In genomic region chr6:4987427-4987826, GRCh38 we compare ENCODE assay signal across 2 cellular contexts.
TF ChIP-seq lines count a peak whose summit lies in the region.

No MANE protein-coding gene starts in this region.

TF ChIP-seq in GM23338, 12 proteins besides CTCF, POLR2A, EP300 and RAD21:
- no peak for TF ChIP-seq ZNF114 (CRISPR knock-in tag; IDR thresholded peaks at IDR 0.05)
- no peak for TF ChIP-seq STAT1 (IDR thresholded peaks at IDR 0.05; ENCODE audit: unreplicated experiment)
- TF ChIP-seq ZNF331 (CRISPR knock-in tag; IDR thresholded peaks at IDR 0.05; ENCODE audit: low read depth), result peak; percentile 82
- TF ChIP-seq POLR2AphosphoS5 (IDR thresholded peaks at IDR 0.05; ENCODE audit: low read depth), result no peak

TF ChIP-seq in K562, 482 proteins besides CTCF, POLR2A, EP300 and RAD21:
- TF ChIP-seq RFX1 (IDR thresholded peaks at IDR 0.05) (no peak), ESRRA (IDR thresholded peaks at IDR 0.05; ENCODE audit: borderline replicate concordance, low read depth) (no peak), ZNF12 (CRISPR knock-in tag; IDR thresholded peaks at IDR 0.05) (no peak), SRF (CRISPR knock-in tag; IDR thresholded peaks at IDR 0.05) (no peak), THRA (IDR thresholded peaks at IDR 0.05) (no peak), YY1 (IDR thresholded peaks at IDR 0.05; ENCODE audit: borderline replicate concordance in 1 of 3, control insufficient read depth in 1 of 3, extremely low read depth in 1 of 3, insufficient read depth in 3 of 3, insufficient read length in 1 of 3, insufficient replicate concordance in 2 of 3, low read depth in 1 of 3, low read length in 2 of 3) (no peak), HMG20A (CRISPR knock-in tag; conservative IDR thresholded peaks at IDR 0.05) (no peak), ZBTB40 (IDR thresholded peaks at IDR 0.05) (no peak), ZBTB40 (CRISPR knock-in tag; IDR thresholded peaks at IDR 0.05) (no peak), HMGN3 (IDR thresholded peaks at IDR 0.05; ENCODE audit: borderline replicate concordance, extremely low read depth, insufficient read length, low read depth, low read length) (no peak)
- TF ChIP-seq, protein P1, sequence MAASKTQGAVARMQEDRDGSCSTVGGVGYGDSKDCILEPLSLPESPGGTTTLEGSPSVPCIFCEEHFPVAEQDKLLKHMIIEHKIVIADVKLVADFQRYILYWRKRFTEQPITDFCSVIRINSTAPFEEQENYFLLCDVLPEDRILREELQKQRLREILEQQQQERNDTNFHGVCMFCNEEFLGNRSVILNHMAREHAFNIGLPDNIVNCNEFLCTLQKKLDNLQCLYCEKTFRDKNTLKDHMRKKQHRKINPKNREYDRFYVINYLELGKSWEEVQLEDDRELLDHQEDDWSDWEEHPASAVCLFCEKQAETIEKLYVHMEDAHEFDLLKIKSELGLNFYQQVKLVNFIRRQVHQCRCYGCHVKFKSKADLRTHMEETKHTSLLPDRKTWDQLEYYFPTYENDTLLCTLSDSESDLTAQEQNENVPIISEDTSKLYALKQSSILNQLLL (CRISPR knock-in tag; IDR thresholded peaks at IDR 0.05; ENCODE audit: borderline replicate concordance), result no peak
